In the genomic region with DNA sequence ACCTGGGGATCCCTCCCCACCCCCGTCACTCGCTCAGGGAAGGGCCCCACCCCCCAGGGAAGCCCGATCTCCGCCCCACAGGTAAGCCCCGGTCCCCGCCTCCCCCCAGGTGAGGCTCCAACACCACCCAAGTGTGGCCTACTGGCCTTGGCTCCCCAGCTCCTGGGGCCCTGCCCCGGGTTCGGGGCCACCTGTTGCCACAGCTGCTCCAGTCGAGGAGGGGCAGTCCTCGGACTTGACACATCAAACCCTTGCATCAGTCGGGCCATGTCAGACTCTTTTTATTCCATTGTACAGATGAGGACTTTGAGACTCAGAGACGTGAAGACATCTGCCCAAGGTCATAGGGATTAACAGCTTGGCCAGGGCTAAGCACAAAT, we compare ENCODE assay signal across 8 cellular contexts. TPM values are rescaled to one million over a fixed set of nuclear protein-coding genes. Genes with fewer than 3 reads are reported as not detected.
DNase-seq lines count a peak whose midpoint lies in the region; ATAC-seq and TF ChIP-seq lines count a peak whose summit lies in the region.
"Had no signal": no experiment of that assay in that cellular context is flagged by ENCODE, and none has a peak within 500 bp of the region (broad histone marks: within the 10 kb centered on the region; RNA-seq: fewer than 3 reads in every experiment).

No MANE protein-coding gene starts in this region.

- TF ChIP-seq CTCF in fibroblast of mammary gland (conservative IDR thresholded peaks at IDR 0.05; ENCODE audit: control insufficient read depth, insufficient read depth, low read depth, low read length) (no peak), ovary (IDR thresholded peaks at IDR 0.05) (no peak)

- ATAC-seq in GM19035 (IDR thresholded peaks at IDR 0.05; ENCODE audit: unreplicated experiment) (peak; percentile 27), HG03520 (IDR thresholded peaks at IDR 0.05; ENCODE audit: unreplicated experiment) (peak; percentile 17), GM21367 (IDR thresholded peaks at IDR 0.05; ENCODE audit: unreplicated experiment) (no peak), HG03095 (IDR thresholded peaks at IDR 0.05; ENCODE audit: unreplicated experiment) (no peak)

- no peaks in the 10 kb centered on the region for H3K36me3 ChIP-seq in ovary

- H3K4me1 ChIP-seq in ovary (ENCODE audit: insufficient read depth) = peaks cover 6% of the 10 kb centered on the region

- peak overlapping the region; percentile 39 to 67 for H3K27ac ChIP-seq in ovary

- H3K4me3 ChIP-seq in fibroblast of mammary gland (ENCODE audit: control insufficient read depth, low read depth, low read length) (peak overlapping the region; percentile 68), ovary (peak overlapping the region; percentile 80)

- TF ChIP-seq EP300 in ovary (IDR thresholded peaks at IDR 0.05) = no peak

- intact Hi-C loops in ovary (cut with DNase I) = no loop called here

- DNase-seq in activated CD4-positive, alpha-beta T cell treated with anti-CD3 and anti-CD28 coated beads for 4 hours = peak; percentile 43 to 45
- DNase-seq in fibroblast of mammary gland (ENCODE audit: low read depth) (no peak), ovary (no peak)

- H3K27me3 ChIP-seq in ovary = no peaks in the 10 kb centered on the region

- H3K9me3 ChIP-seq in ovary = no peaks in the 10 kb centered on the region

- WGBS in ovary, 3 donors = 1 to 5% (median 3%) methylated on average over 6 to 12 of the region's 12 CpGs

- TF ChIP-seq POLR2A in ovary (IDR thresholded peaks at IDR 0.05) = no peak

RNA-seq across cellular contexts. Expression of a gene that starts 0.5 kb away (rescaled TPM):
- 10 to 100 TPM; 21.0 to 38.1 (median 29.7) TPM for total RNA-seq in ovary
- 10 to 100 TPM; 13.1 to 24.1 TPM for polyA plus RNA-seq in ovary

RNA-seq across cellular contexts. Expression of a gene that starts 0.6 kb away (rescaled TPM):
- 1 to 10 TPM; 1.3 to 3.7 (median 2.3) TPM for total RNA-seq in ovary
- 1 to 10 TPM in 1 of 2 donors, under 1 TPM in 1; 0.57 to 2.8 TPM for polyA plus RNA-seq in ovary

RNA-seq across cellular contexts. Expression of a gene that starts 29.6 kb away (rescaled TPM):
- total RNA-seq in ovary = 1 to 10 TPM in 3 of 7 donors, under 1 TPM in 1, not detected in 3; 0.98 to 2.4 (median 1.3) TPM
- under 1 TPM in 1 of 2 donors, not detected in 1; 0.30 TPM for polyA plus RNA-seq in ovary
- total RNA-seq: subcutaneous adipose tissue had no signal

RNA-seq across cellular contexts. Expression of a gene that starts 31.7 kb away (rescaled TPM):
- total RNA-seq in ovary = 1 to 10 TPM in 5 of 7 donors, under 1 TPM in 2; 0.48 to 3.8 (median 1.4) TPM
- 1 to 10 TPM in 1 of 2 donors, under 1 TPM in 1; 0.63 to 3.7 TPM for polyA plus RNA-seq in ovary

RNA-seq across cellular contexts. Expression of a gene that starts 45.8 kb away (rescaled TPM):
- 10 to 100 TPM; 11.1 to 28.0 (median 23.4) TPM for total RNA-seq in ovary
- polyA plus RNA-seq in ovary = 10 to 100 TPM in 1 of 2 donors, 1 to 10 TPM in 1; 5.0 to 29.1 TPM

Comparison
In these comparisons a context has a peak if more than half of its experiments do, and no peak if none do; other contexts are left out.
1. ATAC-seq: peak in GM19035 (single experiment) and HG03520 (single experiment); none in GM21367 (single experiment) and HG03095 (single experiment).
2. DNase-seq: peak in activated CD4-positive, alpha-beta T cell treated with anti-CD3 and anti-CD28 coated beads for 4 hours (2 of 2); none in fibroblast of mammary gland (single experiment) and ovary (0 of 5).